ENCODE assay signal across 23 cellular contexts in genomic region chr4:133186210-133186609, GRCh38. TPM values are rescaled to one million over a fixed set of nuclear protein-coding genes. Genes with fewer than 3 reads are reported as not detected.
DNase-seq lines count a peak whose midpoint lies in the region; ATAC-seq, FAIRE-seq and TF ChIP-seq lines count a peak whose summit lies in the region.
"Had no signal": no experiment of that assay in that cellular context is flagged by ENCODE, and none has a peak within 500 bp of the region (broad histone marks: within the 10 kb centered on the region; RNA-seq: fewer than 3 reads in every experiment).

No MANE protein-coding gene starts in this region.

- no peak for DNase-seq in HFFc6
- DNase-seq in adipocyte (ENCODE audit: low read depth), result peak; percentile 37
- no peak for DNase-seq in endothelial cell of umbilical vein (ENCODE audit: low read depth, low spot score)
- peak; percentile 27 for DNase-seq in superior temporal gyrus (ENCODE audit: extremely low spot score)
- DNase-seq in activated CD8-positive, alpha-beta T cell treated with anti-CD3 and anti-CD28 coated beads, Interleukin-2, amount 10 ng/mL, durations not matched to agents 7 days and 5 days, result no peak
- no peak for DNase-seq in Ammon's horn (ENCODE audit: low spot score)
- no peak for DNase-seq in SW 1271 (lab: John Stamatoyannopoulos, UW)
- DNase-seq in right lobe of liver, result no peak
- DNase-seq: C1 segment of cervical spinal cord; Calu3; CD8-positive, alpha-beta T cell; DMS153; NCI-H1694 treated with DMSO at 0.1 percent for 48 hours; NCI-H2081 treated with DMSO at 0.1 percent for 48 hours; NCI-H2171 treated with DMSO at 0.1 percent for 48 hours; NCI-H524 treated with DMSO at 0.1 percent for 48 hours; NCI-H82 had no signal

- ATAC-seq in activated CD8-positive, alpha-beta T cell treated with anti-CD3 and anti-CD28 coated beads, Interleukin-2, amount 10 ng/mL, durations not matched to agents 7 days and 5 days, result no peak
- no peak for ATAC-seq in right lobe of liver
- ATAC-seq: CD8-positive, alpha-beta T cell; Right ventricle myocardium inferior had no signal

- peaks cover 17% of the 10 kb centered on the region for H3K4me1 Mint-ChIP-seq in HFFc6 (ENCODE audit: low read depth)
- no peaks in the 10 kb centered on the region for H3K4me1 Mint-ChIP-seq in activated CD8-positive, alpha-beta T cell treated with anti-CD3 and anti-CD28 coated beads, Interleukin-2, amount 10 ng/mL, durations not matched to agents 7 days and 5 days (ENCODE audit: low read depth)
- H3K4me1 Mint-ChIP-seq: IgD-negative memory B cell had no signal

- no peak overlapping the region for H2AFZ ChIP-seq in endothelial cell of umbilical vein (ENCODE audit: low read depth, low read length)

- H3K27ac Mint-ChIP-seq in HFFc6, result peak overlapping the region; percentile 46; the same call in 1 of the 2 replicates
- H3K27ac Mint-ChIP-seq in activated CD8-positive, alpha-beta T cell treated with anti-CD3 and anti-CD28 coated beads, Interleukin-2, amount 10 ng/mL, durations not matched to agents 7 days and 5 days, result no peak overlapping the region
- H3K27ac Mint-ChIP-seq: CD8-positive, alpha-beta T cell; IgD-negative memory B cell had no signal

- dilution Hi-C loops in endothelial cell of umbilical vein (cut with MboI; ENCODE audit: extremely low pct_ligation_motif_present, low sequenced_read_pairs), result no loop called here

- no peak overlapping the region for H3K9ac ChIP-seq in adipocyte (ENCODE audit: low read length)
- H3K9ac ChIP-seq in endothelial cell of umbilical vein (replicated peaks; ENCODE audit: extremely low read depth, insufficient read depth, low read length), result no peak overlapping the region

- no peak overlapping the region for H3K27ac ChIP-seq in endothelial cell of umbilical vein (ENCODE audit: insufficient read depth, low read depth, low read length)
- no peak overlapping the region for H3K27ac ChIP-seq in right lobe of liver
- H3K27ac ChIP-seq: SJSA1 had no signal

- H3K36me3 ChIP-seq in adipocyte (ENCODE audit: control insufficient read depth, insufficient read depth, low read length, severe bottlenecking), result no peaks in the 10 kb centered on the region
- peaks cover 2% of the 10 kb centered on the region in 2 experiments for H3K36me3 ChIP-seq in endothelial cell of umbilical vein (ENCODE audit: control insufficient read depth in 2 of 2, extremely low read depth in 1 of 2, insufficient read depth in 2 of 2, low read length in 2 of 2)
- H3K36me3 ChIP-seq in right lobe of liver, result no peaks in the 10 kb centered on the region
- H3K36me3 ChIP-seq: SJSA1 had no signal

- no peaks in the 10 kb centered on the region; the same call in 1 of the 2 replicates for H3K9me3 Mint-ChIP-seq in HFFc6
- no peaks in the 10 kb centered on the region for H3K9me3 Mint-ChIP-seq in activated CD8-positive, alpha-beta T cell treated with anti-CD3 and anti-CD28 coated beads, Interleukin-2, amount 10 ng/mL, durations not matched to agents 7 days and 5 days (ENCODE audit: insufficient read depth)
- H3K9me3 Mint-ChIP-seq: IgD-negative memory B cell had no signal

- H3K27me3 ChIP-seq in adipocyte (replicated peaks; ENCODE audit: control insufficient read depth, insufficient read depth, low read length) (no peaks in the 10 kb centered on the region), endothelial cell of umbilical vein (ENCODE audit: control insufficient read depth in 2 of 2, insufficient read depth in 2 of 2, low read length in 2 of 2) (no peaks in the 10 kb centered on the region), right lobe of liver (no peaks in the 10 kb centered on the region)
- H3K27me3 ChIP-seq: SJSA1 had no signal

- POLR2A ChIA-PET in endothelial cell of umbilical vein (lab: Charles Lee), result no interaction called here
- POLR2A ChIA-PET in activated CD8-positive, alpha-beta T cell treated with anti-CD3 and anti-CD28 coated beads, Interleukin-2, amount 10 ng/mL, durations not matched to agents 7 days and 5 days (lab: Charles Lee), result no interaction called here

- no peaks in the 10 kb centered on the region for H3K4me1 ChIP-seq in adipocyte (ENCODE audit: control insufficient read depth, insufficient read depth, low read length)
- no peaks in the 10 kb centered on the region for H3K4me1 ChIP-seq in endothelial cell of umbilical vein (ENCODE audit: control insufficient read depth, extremely low read depth, insufficient read depth, low read length)
- no peaks in the 10 kb centered on the region for H3K4me1 ChIP-seq in right lobe of liver
- H3K4me1 ChIP-seq: SJSA1 had no signal

- H3K4me3 ChIP-seq in adipocyte (ENCODE audit: low read length) (no peak overlapping the region), endothelial cell of umbilical vein (replicated peaks in 1 of 3; ENCODE audit: insufficient read depth in 1 of 3, low read depth in 1 of 3, low read length in 3 of 3) (no peak overlapping the region), right lobe of liver (no peak overlapping the region)
- H3K4me3 ChIP-seq: SJSA1 had no signal

- FAIRE-seq in endothelial cell of umbilical vein (lab: Jason Lieb, UNC), result no peak
- FAIRE-seq: G401.6, GM18507, RCC 7860 had no signal

- H4K20me1 ChIP-seq in endothelial cell of umbilical vein (replicated peaks; ENCODE audit: control insufficient read depth, extremely low read depth, insufficient read depth, low read length), result no peaks in the 10 kb centered on the region

- H3K27me3 Mint-ChIP-seq in HFFc6 (ENCODE audit: insufficient read depth), result no peaks in the 10 kb centered on the region
- no peaks in the 10 kb centered on the region for H3K27me3 Mint-ChIP-seq in activated CD8-positive, alpha-beta T cell treated with anti-CD3 and anti-CD28 coated beads, Interleukin-2, amount 10 ng/mL, durations not matched to agents 7 days and 5 days (ENCODE audit: low read depth)
- H3K27me3 Mint-ChIP-seq: IgD-negative memory B cell had no signal

- no peak overlapping the region for H3K4me2 ChIP-seq in endothelial cell of umbilical vein (ENCODE audit: insufficient read depth, low read length)

- BruUV-seq in endothelial cell of umbilical vein (replicated peaks; lab: Mats Ljungman, UMichigan), result no TSS peak

- CTCF ChIA-PET in endothelial cell of umbilical vein (lab: Charles Lee), result interaction anchor here (1.0 kb wide), 1 partner anchor 32 kb away, joined by 3 read pairs; no protein-coding TSS in a partner anchor
- CTCF ChIA-PET in activated CD8-positive, alpha-beta T cell treated with anti-CD3 and anti-CD28 coated beads, Interleukin-2, amount 10 ng/mL, durations not matched to agents 7 days and 5 days (lab: Charles Lee), result no interaction called here

- H3K36me3 Mint-ChIP-seq in HFFc6 (ENCODE audit: low read depth), result no peaks in the 10 kb centered on the region; the same call in 1 of the 2 replicates
- no peaks in the 10 kb centered on the region for H3K36me3 Mint-ChIP-seq in activated CD8-positive, alpha-beta T cell treated with anti-CD3 and anti-CD28 coated beads, Interleukin-2, amount 10 ng/mL, durations not matched to agents 7 days and 5 days (ENCODE audit: low read depth)
- H3K36me3 Mint-ChIP-seq: CD8-positive, alpha-beta T cell; IgD-negative memory B cell had no signal

- intact Hi-C loops in endothelial cell of umbilical vein (cut with micrococcal nuclease) (no loop called here), right lobe of liver (cut with DNase I) (no loop called here)

- TF ChIP-seq POLR2A in endothelial cell of umbilical vein (IDR thresholded peaks at IDR 0.05; ENCODE audit: low read depth, low read length), result no peak
- TF ChIP-seq POLR2A in right lobe of liver (IDR thresholded peaks at IDR 0.05), result no peak

- H3K79me2 ChIP-seq in endothelial cell of umbilical vein (ENCODE audit: control insufficient read depth, insufficient read depth, low read length), result peaks cover 4% of the 10 kb centered on the region

- no peaks in the 10 kb centered on the region for H3K9me3 ChIP-seq in adipocyte (ENCODE audit: control insufficient read depth, low read length)
- H3K9me3 ChIP-seq in endothelial cell of umbilical vein (replicated peaks; ENCODE audit: control insufficient read depth, insufficient read depth, low read length), result no peaks in the 10 kb centered on the region
- H3K9me3 ChIP-seq in right lobe of liver, result no peaks in the 10 kb centered on the region
- H3K9me3 ChIP-seq: SJSA1 had no signal

- TF ChIP-seq CTCF in HFFc6 (IDR thresholded peaks at IDR 0.05) (no peak), endothelial cell of umbilical vein (IDR thresholded peaks at IDR 0.05; ENCODE audit: extremely low read depth in 1 of 2, insufficient read depth in 1 of 2, low read depth in 1 of 2, low read length in 2 of 2) (no peak), right lobe of liver (IDR thresholded peaks at IDR 0.05) (no peak)

- no peak overlapping the region for H3K4me3 Mint-ChIP-seq in HFFc6
- H3K4me3 Mint-ChIP-seq in activated CD8-positive, alpha-beta T cell treated with anti-CD3 and anti-CD28 coated beads, Interleukin-2, amount 10 ng/mL, durations not matched to agents 7 days and 5 days, result no peak overlapping the region
- H3K4me3 Mint-ChIP-seq: CD8-positive, alpha-beta T cell; IgD-negative memory B cell had no signal

- H3K9me1 ChIP-seq in endothelial cell of umbilical vein (replicated peaks; ENCODE audit: control insufficient read depth, extremely low read depth, insufficient read depth, low read length), result no peaks in the 10 kb centered on the region

TF ChIP-seq in endothelial cell of umbilical vein, 7 proteins besides CTCF, POLR2A, EP300 and RAD21:
- TF ChIP-seq EZH2 (IDR thresholded peaks at IDR 0.05; ENCODE audit: borderline replicate concordance, low read depth, low read length, severe bottlenecking), result no peak
- TF ChIP-seq JUN (IDR thresholded peaks at IDR 0.05; ENCODE audit: borderline replicate concordance, insufficient read depth, insufficient read length, low read depth), result no peak
- no peak for TF ChIP-seq POLR2AphosphoS5 (IDR thresholded peaks at IDR 0.05; ENCODE audit: insufficient read depth, low read depth, low read length)
- TF ChIP-seq FOS (IDR thresholded peaks at IDR 0.05; ENCODE audit: borderline replicate concordance, insufficient read depth, low read length), result peak; percentile 6
- TF ChIP-seq GATA2 (IDR thresholded peaks at IDR 0.05; ENCODE audit: insufficient read depth, insufficient read length, low read depth, low read length), result no peak
TF ChIP-seq in endothelial cell of umbilical vein: peak in this region for 1.

RNA-seq across cellular contexts. Expression of gene PCDH10, which starts 37.1 kb away (rescaled TPM):
- total RNA-seq in HFFc6 (2021; fragmentation: NEBNext Ultra II Directional; extraction: Animal tissue kit (Norgen Biotek cat#: 25700)), result 100 to 1,000 TPM in 1 of 6 experiments, 10 to 100 TPM in 5; 25.2 to 151 (median 26.8) TPM
- total RNA-seq in endothelial cell of umbilical vein (56.5 and 91.7 TPM in 2 replicates), right lobe of liver (under 1 TPM in 3 of 6 experiments, not detected in 3; 0.05 to 0.20 (median 0.12) TPM)
- polyA plus RNA-seq in endothelial cell of umbilical vein, result 91.0 and 100 TPM in 2 replicates
- polyA plus RNA-seq in endothelial cell of umbilical vein (2011; cell fraction: cytosol; rRNA removed), result 43.1 and 52.3 TPM in 2 replicates
- 108 and 116 TPM in 2 replicates for polyA plus RNA-seq in endothelial cell of umbilical vein (2011; cell fraction: nucleus; rRNA removed)
- polyA plus RNA-seq in endothelial cell of umbilical vein (2012), result 36.4 and 39.3 TPM in 2 replicates
- 198 and 205 TPM in 2 replicates for polyA minus RNA-seq in endothelial cell of umbilical vein
- polyA minus RNA-seq in endothelial cell of umbilical vein (2011; cell fraction: cytosol; rRNA and poly(A)+ RNA removed), result 2.3 TPM
- polyA minus RNA-seq in endothelial cell of umbilical vein (2011; cell fraction: nucleus; rRNA and poly(A)+ RNA removed), result 216 and 263 TPM in 2 replicates
- not detected for total RNA-seq in activated CD8-positive, alpha-beta T cell treated with anti-CD3 and anti-CD28 coated beads, Interleukin-2, amount 10 ng/mL, durations not matched to agents 7 days and 5 days
- total RNA-seq: Calu3; CD8-positive, alpha-beta T cell; SJSA1 had no signal
- polyA plus RNA-seq: IgD-negative memory B cell had no signal

Comparison
In these comparisons a context has a peak if more than half of its experiments do, and no peak if none do; other contexts are left out.
1. DNase-seq: peak in adipocyte (single experiment) and superior temporal gyrus (single experiment); none in HFFc6 (single experiment), endothelial cell of umbilical vein (single experiment), activated CD8-positive, alpha-beta T cell treated with anti-CD3 and anti-CD28 coated beads, Interleukin-2, amount 10 ng/mL, durations not matched to agents 7 days and 5 days (single experiment), Ammon's horn (single experiment), SW 1271 (0 of 2) and right lobe of liver (0 of 3).
2. RNA of gene PCDH10, which starts 37.1 kb away (total RNA-seq): 56.5 to 91.7 TPM in endothelial cell of umbilical vein and 25.2 to 151 TPM in HFFc6; 0.05 to 0.20 TPM in right lobe of liver and not detected in activated CD8-positive, alpha-beta T cell treated with anti-CD3 and anti-CD28 coated beads, Interleukin-2, amount 10 ng/mL, durations not matched to agents 7 days and 5 days; every median in the first group is over 10 times any median in the second.